8 cellular contexts compared by ENCODE assay signal in the genomic region with DNA sequence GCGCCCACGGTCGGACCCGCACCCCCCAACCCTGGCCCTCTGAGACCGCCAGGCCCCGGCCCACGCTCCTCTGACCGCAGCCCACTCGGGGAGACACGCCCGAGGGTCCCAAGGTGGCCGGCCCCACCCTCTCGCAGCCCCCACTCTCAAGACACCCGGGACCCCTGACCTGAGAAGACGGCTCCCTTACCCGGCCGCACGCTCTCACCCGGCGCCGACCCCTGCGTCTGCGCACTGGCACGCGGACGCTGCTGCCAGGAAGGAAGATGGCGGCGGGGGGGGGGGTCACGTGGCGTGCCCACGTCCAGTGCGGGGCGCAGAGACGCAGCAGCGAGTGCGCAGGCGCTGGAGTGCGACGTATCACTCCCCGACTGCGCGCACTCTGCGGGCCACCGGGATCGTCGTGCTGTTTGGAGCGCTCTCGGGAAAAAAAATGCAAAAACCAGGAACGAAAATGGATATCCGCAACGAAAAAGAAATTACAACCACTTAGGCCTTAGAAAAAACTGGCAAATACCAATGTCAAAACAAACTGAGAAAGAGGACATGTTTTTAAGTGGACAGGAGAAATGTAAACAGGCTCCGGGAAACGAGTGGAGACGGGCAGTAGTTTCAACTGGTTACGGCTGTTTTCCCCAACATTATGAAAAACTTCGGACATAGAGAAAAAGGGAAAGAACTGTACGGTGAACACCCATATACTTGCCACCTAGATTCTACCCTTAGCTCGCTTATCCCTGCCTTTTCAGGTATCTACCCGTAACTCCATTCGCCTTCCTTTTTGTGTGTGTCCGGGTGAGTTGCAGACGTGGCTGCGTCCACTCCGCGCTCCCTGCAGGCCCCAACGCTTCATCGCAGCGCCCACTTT. TPM values are rescaled to one million over a fixed set of nuclear protein-coding genes. Genes with fewer than 3 reads are reported as not detected.
DNase-seq lines count a peak whose midpoint lies in the region; ATAC-seq, FAIRE-seq and TF ChIP-seq lines count a peak whose summit lies in the region.

A gene (minus strand): TSS at position 236 of the 868 bp plus-strand sequence. CDS start 902 bp downstream, outside the sequence.

- no peaks in the 10 kb centered on the region for H3K9me1 ChIP-seq in endothelial cell of umbilical vein (replicated peaks; ENCODE audit: control insufficient read depth, extremely low read depth, insufficient read depth, low read length)

- in situ Hi-C loops in Caki2 (cut with HindIII; ENCODE audit: low pct_unique_long_range_greater_than_20kb, low sequenced_read_pairs), result no loop called here

- no peaks in the 10 kb centered on the region for H3K27me3 Mint-ChIP-seq in mesothelial cell of epicardium (ENCODE audit: low read depth)

- BruUV-seq in endothelial cell of umbilical vein (replicated peaks; lab: Mats Ljungman, UMichigan), result no TSS peak

- CTCF ChIA-PET in endothelial cell of umbilical vein (lab: Charles Lee), result interaction anchor here (0.9 to 3.9 kb wide), 5 partner anchors 10 to 155 kb away, joined by 3 to 20 read pairs (median 11); no protein-coding TSS in a partner anchor

- H3K27me3 ChIP-seq in endothelial cell of umbilical vein (ENCODE audit: control insufficient read depth in 2 of 2, insufficient read depth in 2 of 2, low read length in 2 of 2), result no peaks in the 10 kb centered on the region

- peak in 1 of 2 donors; percentile 13 for TF ChIP-seq CTCF in endothelial cell of umbilical vein (IDR thresholded peaks at IDR 0.05; ENCODE audit: extremely low read depth in 1 of 2, insufficient read depth in 1 of 2, low read depth in 1 of 2, low read length in 2 of 2)
- TF ChIP-seq CTCF in mesothelial cell of epicardium (IDR thresholded peaks at IDR 0.05; ENCODE audit: unreplicated experiment), result no peak

- ATAC-seq in GM21515 (IDR thresholded peaks at IDR 0.05; ENCODE audit: unreplicated experiment), result peak; percentile 41

- peak within 1 kb of the TSS; percentile 99 for H3K27ac Mint-ChIP-seq in mesothelial cell of epicardium

- H3K9ac ChIP-seq in endothelial cell of umbilical vein (replicated peaks; ENCODE audit: extremely low read depth, insufficient read depth, low read length), result peak within 1 kb of the TSS; percentile 81

- TF ChIP-seq RAD21 in Ishikawa (IDR thresholded peaks at IDR 0.05; ENCODE audit: low read depth), result no peak

- peaks cover 35% of the 10 kb centered on the region for H3K36me3 Mint-ChIP-seq in mesothelial cell of epicardium

- peaks cover 9 to 29% of the 10 kb centered on the region in 2 experiments for H3K36me3 ChIP-seq in endothelial cell of umbilical vein (ENCODE audit: control insufficient read depth in 2 of 2, extremely low read depth in 1 of 2, insufficient read depth in 2 of 2, low read length in 2 of 2)

- POLR2A ChIA-PET in endothelial cell of umbilical vein (lab: Charles Lee), result interaction anchor here (1.3 kb wide), 1 partner anchor 10 kb away, joined by 5 read pairs; no protein-coding TSS in a partner anchor

- intact Hi-C loops in endothelial cell of umbilical vein (cut with micrococcal nuclease), result loop anchor here (1.0 to 5.0 kb wide), 3 partner anchors 10 to 1188 kb away; a partner anchor contains a TSS

- H3K79me2 ChIP-seq in endothelial cell of umbilical vein (ENCODE audit: control insufficient read depth, insufficient read depth, low read length), result peaks cover 69% of the 10 kb centered on the region

- peaks cover 26% of the 10 kb centered on the region for H3K4me1 Mint-ChIP-seq in mesothelial cell of epicardium

- FAIRE-seq in endothelial cell of umbilical vein (lab: Jason Lieb, UNC), result peak; percentile 90

- peak within 1 kb of the TSS; percentile 79 for H2AFZ ChIP-seq in endothelial cell of umbilical vein (ENCODE audit: low read depth, low read length)

- peak within 1 kb of the TSS; percentile 89 for H3K4me3 Mint-ChIP-seq in mesothelial cell of epicardium

- H3K9me3 Mint-ChIP-seq in mesothelial cell of epicardium, result no peaks in the 10 kb centered on the region

- dilution Hi-C loops in endothelial cell of umbilical vein (cut with MboI; ENCODE audit: extremely low pct_ligation_motif_present, low sequenced_read_pairs), result no loop called here

- DNase-seq in Caki2 (ENCODE audit: low read depth) (peak; percentile 86), OCI-M1 (lab: John Stamatoyannopoulos, UW) (peak; percentile 96), activated T-cell treated with anti-CD3 and anti-CD28 coated beads for 1 hour (ENCODE audit: low read depth) (peak; percentile 94), endothelial cell of umbilical vein (ENCODE audit: low read depth, low spot score) (peak; percentile 91), mesothelial cell of epicardium (ENCODE audit: low spot score in 2 of 2, unreplicated experiment in 2 of 2) (peak; percentile 91 to 93)
- DNase-seq in stimulated activated CD8-positive, alpha-beta memory T cell treated with anti-CD3 and anti-CD28 coated beads, Interleukin-15, amount 100 ng/mL, for 4 hours (ENCODE audit: low read depth in 2 of 2), result peak; percentile 84 to 85

- H3K9me3 ChIP-seq in endothelial cell of umbilical vein (replicated peaks; ENCODE audit: control insufficient read depth, insufficient read depth, low read length), result no peaks in the 10 kb centered on the region

- TF ChIP-seq EP300 in Ishikawa (IDR thresholded peaks at IDR 0.05; ENCODE audit: borderline replicate concordance), result no peak

- peak within 1 kb of the TSS; percentile 58 to 90 (median 62) for H3K4me3 ChIP-seq in endothelial cell of umbilical vein (replicated peaks in 1 of 3; ENCODE audit: insufficient read depth in 1 of 3, low read depth in 1 of 3, low read length in 3 of 3)

- H4K20me1 ChIP-seq in endothelial cell of umbilical vein (replicated peaks; ENCODE audit: control insufficient read depth, extremely low read depth, insufficient read depth, low read length), result no peaks in the 10 kb centered on the region

- peak within 1 kb of the TSS; percentile 70 for H3K27ac ChIP-seq in endothelial cell of umbilical vein (ENCODE audit: insufficient read depth, low read depth, low read length)

- TF ChIP-seq POLR2A in endothelial cell of umbilical vein (IDR thresholded peaks at IDR 0.05; ENCODE audit: low read depth, low read length), result peak; percentile 85

- H3K4me1 ChIP-seq in endothelial cell of umbilical vein (ENCODE audit: control insufficient read depth, extremely low read depth, insufficient read depth, low read length), result peaks cover 21% of the 10 kb centered on the region

- H3K4me2 ChIP-seq in endothelial cell of umbilical vein (ENCODE audit: insufficient read depth, low read length), result peak within 1 kb of the TSS; percentile 99

TF ChIP-seq in Ishikawa, 13 proteins besides CTCF, POLR2A, EP300 and RAD21:
- no peak for TF ChIP-seq CREB1 (IDR thresholded peaks at IDR 0.05; ENCODE audit: low read depth)
- TF ChIP-seq TAF1 (IDR thresholded peaks at IDR 0.05; ENCODE audit: low read depth), result peak; percentile 76; the same call in 1 of the 2 replicates
- TF ChIP-seq ZBTB7A (IDR thresholded peaks at IDR 0.05; ENCODE audit: low read depth), result peak; percentile 75; the same call in 1 of the 2 replicates
- TF ChIP-seq YY1 (IDR thresholded peaks at IDR 0.05; ENCODE audit: low read depth), result peak; percentile 99
- no peak for TF ChIP-seq NFIC (IDR thresholded peaks at IDR 0.05)
- TF ChIP-seq, protein P1, sequence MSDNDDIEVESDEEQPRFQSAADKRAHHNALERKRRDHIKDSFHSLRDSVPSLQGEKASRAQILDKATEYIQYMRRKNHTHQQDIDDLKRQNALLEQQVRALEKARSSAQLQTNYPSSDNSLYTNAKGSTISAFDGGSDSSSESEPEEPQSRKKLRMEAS (IDR thresholded peaks at IDR 0.05), result peak; percentile 86
- TF ChIP-seq EGR1 (IDR thresholded peaks at IDR 0.05), result peak; percentile 34; the same call in 1 of the 2 replicates
- TF ChIP-seq, protein P2, sequence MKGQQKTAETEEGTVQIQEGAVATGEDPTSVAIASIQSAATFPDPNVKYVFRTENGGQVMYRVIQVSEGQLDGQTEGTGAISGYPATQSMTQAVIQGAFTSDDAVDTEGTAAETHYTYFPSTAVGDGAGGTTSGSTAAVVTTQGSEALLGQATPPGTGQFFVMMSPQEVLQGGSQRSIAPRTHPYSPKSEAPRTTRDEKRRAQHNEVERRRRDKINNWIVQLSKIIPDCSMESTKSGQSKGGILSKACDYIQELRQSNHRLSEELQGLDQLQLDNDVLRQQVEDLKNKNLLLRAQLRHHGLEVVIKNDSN (IDR thresholded peaks at IDR 0.05), result peak; percentile 98

TF ChIP-seq in endothelial cell of umbilical vein, 7 proteins besides CTCF, POLR2A, EP300 and RAD21:
- TF ChIP-seq JUN (IDR thresholded peaks at IDR 0.05; ENCODE audit: borderline replicate concordance, insufficient read depth, insufficient read length, low read depth) (no peak), MYC (IDR thresholded peaks at IDR 0.05; ENCODE audit: low read depth, low read length) (no peak), POLR2AphosphoS5 (IDR thresholded peaks at IDR 0.05; ENCODE audit: insufficient read depth, low read depth, low read length) (peak; percentile 88)
- TF ChIP-seq, protein P1 (IDR thresholded peaks at IDR 0.05; ENCODE audit: insufficient read depth, insufficient read length), result peak; percentile 89

RNA-seq across cellular contexts. Expression of the gene that starts here (rescaled TPM):
- total RNA-seq in Caki2 (2014; rRNA removed; shearing (Covaris generic); ENCODE audit: low replicate concordance), result 45.6 and 50.5 TPM in 2 replicates
- total RNA-seq in endothelial cell of umbilical vein (63.4 and 70.3 TPM in 2 replicates), mesothelial cell of epicardium (38.0 to 43.8 TPM (median 41.0 TPM) in 3 replicates)
- polyA plus RNA-seq in endothelial cell of umbilical vein, result 72.7 and 89.2 TPM in 2 replicates
- polyA plus RNA-seq in endothelial cell of umbilical vein (2011; cell fraction: cytosol; rRNA removed), result 96.5 and 109 TPM in 2 replicates
- polyA plus RNA-seq in endothelial cell of umbilical vein (2011; cell fraction: nucleus; rRNA removed), result 35.9 and 36.0 TPM in 2 replicates
- polyA plus RNA-seq in endothelial cell of umbilical vein (2012), result 105 and 117 TPM in 2 replicates
- polyA minus RNA-seq in endothelial cell of umbilical vein, result 31.4 and 41.6 TPM in 2 replicates
- 104 TPM for polyA minus RNA-seq in endothelial cell of umbilical vein (2011; cell fraction: cytosol; rRNA and poly(A)+ RNA removed)
- polyA minus RNA-seq in endothelial cell of umbilical vein (2011; cell fraction: nucleus; rRNA and poly(A)+ RNA removed), result 15.3 and 18.4 TPM in 2 replicates

Comparison
In these comparisons a context has a peak if more than half of its experiments do, and no peak if none do; other contexts are left out.
1. Peak in every context shown above with its lines: DNase-seq, ATAC-seq, H3K4me3 ChIP-seq and H3K27ac ChIP-seq.